Comparison of ENCODE assay signal across 1 cellular context in the genomic region with DNA sequence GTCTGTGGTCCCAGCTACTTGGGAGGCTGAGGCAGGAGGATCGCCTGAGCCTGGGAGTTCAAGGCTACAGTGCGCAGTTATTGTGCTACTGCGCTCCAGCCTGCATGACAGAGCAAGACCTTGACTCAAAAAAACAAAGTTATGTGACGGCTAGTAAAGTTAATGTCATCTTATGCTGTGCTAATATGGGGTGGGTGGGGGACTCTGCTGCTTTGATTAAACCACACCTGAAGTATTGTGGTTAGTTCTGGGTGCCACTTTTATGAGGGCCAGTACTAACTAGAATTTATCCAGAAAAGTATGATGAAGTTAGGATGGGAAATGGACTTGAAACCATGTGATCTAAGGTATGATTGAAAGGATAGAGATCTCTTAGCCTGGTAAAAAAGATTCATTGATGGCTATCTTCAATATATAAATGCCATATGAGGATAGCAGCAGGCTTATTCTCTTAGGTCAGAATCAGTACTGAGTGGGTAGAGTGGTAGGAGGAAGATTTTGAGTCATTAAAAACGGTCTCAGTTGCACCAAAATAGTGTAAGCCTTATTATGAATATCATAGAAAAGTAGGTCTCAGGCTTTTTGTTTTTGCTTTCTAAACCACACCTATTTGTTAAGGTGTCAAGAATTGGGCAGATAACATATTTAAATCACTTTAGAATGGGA.
TF ChIP-seq lines count a peak whose summit lies in the region.

No MANE protein-coding gene starts in this region.

TF ChIP-seq in SK-N-SH, 30 proteins besides CTCF, POLR2A, EP300 and RAD21 (continued from another document):
- TF ChIP-seq, protein P1, sequence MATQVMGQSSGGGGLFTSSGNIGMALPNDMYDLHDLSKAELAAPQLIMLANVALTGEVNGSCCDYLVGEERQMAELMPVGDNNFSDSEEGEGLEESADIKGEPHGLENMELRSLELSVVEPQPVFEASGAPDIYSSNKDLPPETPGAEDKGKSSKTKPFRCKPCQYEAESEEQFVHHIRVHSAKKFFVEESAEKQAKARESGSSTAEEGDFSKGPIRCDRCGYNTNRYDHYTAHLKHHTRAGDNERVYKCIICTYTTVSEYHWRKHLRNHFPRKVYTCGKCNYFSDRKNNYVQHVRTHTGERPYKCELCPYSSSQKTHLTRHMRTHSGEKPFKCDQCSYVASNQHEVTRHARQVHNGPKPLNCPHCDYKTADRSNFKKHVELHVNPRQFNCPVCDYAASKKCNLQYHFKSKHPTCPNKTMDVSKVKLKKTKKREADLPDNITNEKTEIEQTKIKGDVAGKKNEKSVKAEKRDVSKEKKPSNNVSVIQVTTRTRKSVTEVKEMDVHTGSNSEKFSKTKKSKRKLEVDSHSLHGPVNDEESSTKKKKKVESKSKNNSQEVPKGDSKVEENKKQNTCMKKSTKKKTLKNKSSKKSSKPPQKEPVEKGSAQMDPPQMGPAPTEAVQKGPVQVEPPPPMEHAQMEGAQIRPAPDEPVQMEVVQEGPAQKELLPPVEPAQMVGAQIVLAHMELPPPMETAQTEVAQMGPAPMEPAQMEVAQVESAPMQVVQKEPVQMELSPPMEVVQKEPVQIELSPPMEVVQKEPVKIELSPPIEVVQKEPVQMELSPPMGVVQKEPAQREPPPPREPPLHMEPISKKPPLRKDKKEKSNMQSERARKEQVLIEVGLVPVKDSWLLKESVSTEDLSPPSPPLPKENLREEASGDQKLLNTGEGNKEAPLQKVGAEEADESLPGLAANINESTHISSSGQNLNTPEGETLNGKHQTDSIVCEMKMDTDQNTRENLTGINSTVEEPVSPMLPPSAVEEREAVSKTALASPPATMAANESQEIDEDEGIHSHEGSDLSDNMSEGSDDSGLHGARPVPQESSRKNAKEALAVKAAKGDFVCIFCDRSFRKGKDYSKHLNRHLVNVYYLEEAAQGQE (IDR thresholded peaks at IDR 0.05; ENCODE audit: low read depth, low read length), result no peak
- TF ChIP-seq, protein P2, sequence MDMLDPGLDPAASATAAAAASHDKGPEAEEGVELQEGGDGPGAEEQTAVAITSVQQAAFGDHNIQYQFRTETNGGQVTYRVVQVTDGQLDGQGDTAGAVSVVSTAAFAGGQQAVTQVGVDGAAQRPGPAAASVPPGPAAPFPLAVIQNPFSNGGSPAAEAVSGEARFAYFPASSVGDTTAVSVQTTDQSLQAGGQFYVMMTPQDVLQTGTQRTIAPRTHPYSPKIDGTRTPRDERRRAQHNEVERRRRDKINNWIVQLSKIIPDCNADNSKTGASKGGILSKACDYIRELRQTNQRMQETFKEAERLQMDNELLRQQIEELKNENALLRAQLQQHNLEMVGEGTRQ (IDR thresholded peaks at IDR 0.05; ENCODE audit: borderline replicate concordance, low read depth, low read length), result no peak
- TF ChIP-seq YY1 (IDR thresholded peaks at IDR 0.05; ENCODE audit: low read depth), result no peak
- no peak for TF ChIP-seq FOSL2 (IDR thresholded peaks at IDR 0.05; ENCODE audit: borderline replicate concordance, low read depth)
- TF ChIP-seq CHD2 (IDR thresholded peaks at IDR 0.05; ENCODE audit: low read length, partially characterized antibody), result no peak
- TF ChIP-seq RCOR1 (IDR thresholded peaks at IDR 0.05; ENCODE audit: low read length), result no peak
- no peak for TF ChIP-seq TAF1 (IDR thresholded peaks at IDR 0.05; ENCODE audit: borderline replicate concordance, low read depth, low read length)
- TF ChIP-seq MXI1 (IDR thresholded peaks at IDR 0.05; ENCODE audit: low read depth, low read length), result no peak
- TF ChIP-seq NRF1 (IDR thresholded peaks at IDR 0.05; ENCODE audit: low read depth, low read length), result no peak
- TF ChIP-seq GABPA (IDR thresholded peaks at IDR 0.05; ENCODE audit: low read depth), result no peak
- TF ChIP-seq SIN3A (IDR thresholded peaks at IDR 0.05; ENCODE audit: borderline replicate concordance, low read depth, low read length), result no peak
- TF ChIP-seq, protein P3, sequence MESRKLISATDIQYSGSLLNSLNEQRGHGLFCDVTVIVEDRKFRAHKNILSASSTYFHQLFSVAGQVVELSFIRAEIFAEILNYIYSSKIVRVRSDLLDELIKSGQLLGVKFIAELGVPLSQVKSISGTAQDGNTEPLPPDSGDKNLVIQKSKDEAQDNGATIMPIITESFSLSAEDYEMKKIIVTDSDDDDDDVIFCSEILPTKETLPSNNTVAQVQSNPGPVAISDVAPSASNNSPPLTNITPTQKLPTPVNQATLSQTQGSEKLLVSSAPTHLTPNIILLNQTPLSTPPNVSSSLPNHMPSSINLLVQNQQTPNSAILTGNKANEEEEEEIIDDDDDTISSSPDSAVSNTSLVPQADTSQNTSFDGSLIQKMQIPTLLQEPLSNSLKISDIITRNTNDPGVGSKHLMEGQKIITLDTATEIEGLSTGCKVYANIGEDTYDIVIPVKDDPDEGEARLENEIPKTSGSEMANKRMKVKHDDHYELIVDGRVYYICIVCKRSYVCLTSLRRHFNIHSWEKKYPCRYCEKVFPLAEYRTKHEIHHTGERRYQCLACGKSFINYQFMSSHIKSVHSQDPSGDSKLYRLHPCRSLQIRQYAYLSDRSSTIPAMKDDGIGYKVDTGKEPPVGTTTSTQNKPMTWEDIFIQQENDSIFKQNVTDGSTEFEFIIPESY (IDR thresholded peaks at IDR 0.05; ENCODE audit: borderline replicate concordance, low read depth), result no peak
- no peak for TF ChIP-seq TEAD4 (IDR thresholded peaks at IDR 0.05; ENCODE audit: borderline replicate concordance, insufficient read depth)
- TF ChIP-seq MEF2A (IDR thresholded peaks at IDR 0.05; ENCODE audit: borderline replicate concordance, low read depth), result no peak
- TF ChIP-seq, protein P4, sequence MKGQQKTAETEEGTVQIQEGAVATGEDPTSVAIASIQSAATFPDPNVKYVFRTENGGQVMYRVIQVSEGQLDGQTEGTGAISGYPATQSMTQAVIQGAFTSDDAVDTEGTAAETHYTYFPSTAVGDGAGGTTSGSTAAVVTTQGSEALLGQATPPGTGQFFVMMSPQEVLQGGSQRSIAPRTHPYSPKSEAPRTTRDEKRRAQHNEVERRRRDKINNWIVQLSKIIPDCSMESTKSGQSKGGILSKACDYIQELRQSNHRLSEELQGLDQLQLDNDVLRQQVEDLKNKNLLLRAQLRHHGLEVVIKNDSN (IDR thresholded peaks at IDR 0.05; ENCODE audit: borderline replicate concordance, low read depth), result no peak
